ENCODE assay signal across 9 cellular contexts in the genomic region with DNA sequence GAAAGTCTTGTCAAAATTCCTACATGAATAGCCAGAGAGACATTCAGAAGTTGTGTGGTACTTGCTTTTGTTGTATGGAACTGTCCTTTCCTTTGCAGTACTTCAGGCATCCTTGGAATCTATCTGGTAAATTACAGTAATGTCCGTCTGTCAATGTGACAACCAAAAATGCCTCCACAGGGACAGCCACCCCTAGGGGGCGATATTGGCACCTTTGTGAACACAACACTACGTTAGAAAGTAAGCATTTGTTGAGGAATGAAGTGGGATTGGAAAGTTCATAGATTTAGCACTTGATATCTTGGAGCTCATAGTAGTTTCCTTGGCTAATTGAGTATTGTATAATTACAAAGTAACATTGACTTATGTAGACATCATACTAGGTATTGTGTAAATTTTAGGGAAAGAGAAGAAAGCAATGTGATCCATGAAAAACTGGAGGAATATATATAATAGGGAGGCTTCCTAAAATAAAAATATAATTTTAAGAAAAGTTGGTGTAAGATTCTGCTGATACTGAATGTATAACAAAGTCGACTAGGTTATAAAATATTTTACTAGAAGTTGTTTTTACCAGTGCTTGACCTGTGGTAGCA. TPM values are rescaled to one million over a fixed set of nuclear protein-coding genes. Genes with fewer than 3 reads are reported as not detected.
DNase-seq lines count a peak whose midpoint lies in the region; ATAC-seq and TF ChIP-seq lines count a peak whose summit lies in the region.
"Had no signal": no experiment of that assay in that cellular context is flagged by ENCODE, and none has a peak within 500 bp of the region (broad histone marks: within the 10 kb centered on the region; RNA-seq: fewer than 3 reads in every experiment).

No MANE protein-coding gene starts in this region.

- TF ChIP-seq CTCF in heart left ventricle (IDR thresholded peaks at IDR 0.05), result peak; percentile 61 to 77 (median 68)

- H3K4me3 Mint-ChIP-seq in activated naive CD8-positive, alpha-beta T cell treated with anti-CD3 and anti-CD28 coated beads for 36 hours, result no peak overlapping the region
- no peak overlapping the region for H3K4me3 Mint-ChIP-seq in immature natural killer cell

- no peak overlapping the region for H3K27ac ChIP-seq in heart left ventricle

- H3K4me1 ChIP-seq in heart left ventricle, result peaks cover 0 to 4% (median 0%) of the 10 kb centered on the region in 12 donors

- peak; percentile 36 to 75 (median 58) for DNase-seq in heart left ventricle
- no peak for DNase-seq in Right ventricle myocardium inferior (ENCODE audit: missing footprints)
- peak; percentile 90 for DNase-seq in SK-MEL-5 (ENCODE audit: low read depth, low spot score)
- peak; percentile 59 for DNase-seq in activated naive CD8-positive, alpha-beta T cell treated with anti-CD3 and anti-CD28 coated beads for 36 hours
- peak; percentile 1 to 19 (median 2) for DNase-seq in immature natural killer cell
- peak; percentile 63 for DNase-seq in stimulated activated CD4-positive, alpha-beta T cell treated with anti-CD3 and anti-CD28 coated beads, Interleukin-4, amount 100 ng/mL, for 24 hours
- DNase-seq in NCI-H774 (lab: John Stamatoyannopoulos, UW), result no peak

- no peak overlapping the region for H3K27ac Mint-ChIP-seq in activated naive CD8-positive, alpha-beta T cell treated with anti-CD3 and anti-CD28 coated beads for 36 hours
- no peak overlapping the region for H3K27ac Mint-ChIP-seq in immature natural killer cell

- ATAC-seq in heart left ventricle (no peak), Right ventricle myocardium inferior (no peak), HG02885 (IDR thresholded peaks at IDR 0.05; ENCODE audit: poor library complexity, unreplicated experiment) (peak; percentile 71)

- TF ChIP-seq POLR2A in heart left ventricle (IDR thresholded peaks at IDR 0.05), result no peak

- peaks cover 1% of the 10 kb centered on the region for H3K9me3 Mint-ChIP-seq in activated naive CD8-positive, alpha-beta T cell treated with anti-CD3 and anti-CD28 coated beads for 36 hours
- H3K9me3 Mint-ChIP-seq in immature natural killer cell, result no peaks in the 10 kb centered on the region

- H3K4me3 ChIP-seq in heart left ventricle, result no peak overlapping the region

- no peaks in the 10 kb centered on the region for H3K36me3 ChIP-seq in heart left ventricle

- H3K4me1 Mint-ChIP-seq in activated naive CD8-positive, alpha-beta T cell treated with anti-CD3 and anti-CD28 coated beads for 36 hours, result no peaks in the 10 kb centered on the region
- no peaks in the 10 kb centered on the region for H3K4me1 Mint-ChIP-seq in immature natural killer cell

- intact Hi-C loops in heart left ventricle (cut with DNase I), result loop anchor here in 6 of 10 donors (1.0 to 5.0 kb wide), 3 partner anchors 89 to 92 kb away; no protein-coding TSS in a partner anchor
- intact Hi-C loops in Right ventricle myocardium inferior (cut with DNase I), result loop anchor here (2.0 kb wide), 1 partner anchor 89 kb away; no protein-coding TSS in a partner anchor

- peaks cover 6% of the 10 kb centered on the region for H3K36me3 Mint-ChIP-seq in activated naive CD8-positive, alpha-beta T cell treated with anti-CD3 and anti-CD28 coated beads for 36 hours
- H3K36me3 Mint-ChIP-seq in immature natural killer cell, result peaks cover 0 to 8% (median 0%) of the 10 kb centered on the region in 3 donors

- no peaks in the 10 kb centered on the region for H3K27me3 ChIP-seq in heart left ventricle

- in situ Hi-C loops in SK-MEL-5 (cut with HindIII; ENCODE audit: low pct_unique_long_range_greater_than_20kb, low sequenced_read_pairs), result no loop called here

- 37 to 39% (median 37%) methylated on average over 4 of the region's 4 CpGs for WGBS in heart left ventricle, 4 donors

- peaks cover 0 to 2% (median 0%) of the 10 kb centered on the region in 12 donors for H3K9me3 ChIP-seq in heart left ventricle

- no peaks in the 10 kb centered on the region for H3K27me3 Mint-ChIP-seq in activated naive CD8-positive, alpha-beta T cell treated with anti-CD3 and anti-CD28 coated beads for 36 hours
- H3K27me3 Mint-ChIP-seq in immature natural killer cell (ENCODE audit: low read depth in 3 of 3), result peaks cover 0 to 2% (median 0%) of the 10 kb centered on the region in 3 donors

RNA-seq across cellular contexts. Expression of a gene that starts 32.7 kb away (rescaled TPM):
- 1 to 10 TPM in 1 of 9 donors, under 1 TPM in 5, not detected in 3; 0.14 to 1.1 (median 0.26) TPM for total RNA-seq in heart left ventricle
- under 1 TPM in 1 of 2 donors, not detected in 1; 0.03 TPM for polyA plus RNA-seq in heart left ventricle
- total RNA-seq in Right ventricle myocardium inferior, result 0.14 TPM
- 0.45 and 4.3 TPM in 2 replicates for total RNA-seq in SK-MEL-5 (2014; rRNA removed; shearing (Covaris generic))
- polyA plus RNA-seq in SK-MEL-5 (2015; cell fraction: cytosol; rRNA removed), result 1.2 and 1.4 TPM in 2 replicates
- polyA plus RNA-seq in SK-MEL-5 (2015; cell fraction: nucleus; rRNA removed), result not detected in 2 replicates
- under 1 TPM; 0.10 to 0.14 TPM for total RNA-seq in activated naive CD8-positive, alpha-beta T cell treated with anti-CD3 and anti-CD28 coated beads for 36 hours
- not detected for polyA plus RNA-seq in immature natural killer cell
- total RNA-seq: skeletal muscle tissue had no signal

Comparison
In these comparisons a context has a peak if more than half of its experiments do, and no peak if none do; other contexts are left out.
1. DNase-seq: peak in heart left ventricle (5 of 5), SK-MEL-5 (single experiment), activated naive CD8-positive, alpha-beta T cell treated with anti-CD3 and anti-CD28 coated beads for 36 hours (single experiment), immature natural killer cell (3 of 3) and stimulated activated CD4-positive, alpha-beta T cell treated with anti-CD3 and anti-CD28 coated beads, Interleukin-4, amount 100 ng/mL, for 24 hours (single experiment); none in Right ventricle myocardium inferior (single experiment) and NCI-H774 (single experiment).